ENCODE assay signal across 8 cellular contexts in genomic region chr12:128797119-128798118, GRCh38. TPM values are rescaled to one million over a fixed set of nuclear protein-coding genes. Genes with fewer than 3 reads are reported as not detected.
DNase-seq lines count a peak whose midpoint lies in the region; ATAC-seq, FAIRE-seq and TF ChIP-seq lines count a peak whose summit lies in the region.

No MANE protein-coding gene starts in this region.

- H3K36me3 Mint-ChIP-seq in endodermal cell (ENCODE audit: low read depth), result peaks cover 88% of the 10 kb centered on the region

- H3K36me3 ChIP-seq in endodermal cell (ENCODE audit: control insufficient read depth, insufficient read depth, low read length), result peaks cover 91% of the 10 kb centered on the region
- peaks cover 3 to 5% of the 10 kb centered on the region in 2 donors for H3K36me3 ChIP-seq in prostate gland
- peaks cover 40 to 84% of the 10 kb centered on the region in 2 experiments for H3K36me3 ChIP-seq in HepG2 (replicated peaks in 1 of 2; ENCODE audit: control insufficient read depth in 1 of 2, insufficient read depth in 2 of 2, low read length in 2 of 2)

- TF ChIP-seq POLR2A in prostate gland (IDR thresholded peaks at IDR 0.05) (no peak), HepG2 (IDR thresholded peaks at IDR 0.05; ENCODE audit: insufficient read depth in 1 of 2, low read depth in 2 of 2, low read length in 2 of 2) (no peak)

- H3K27ac Mint-ChIP-seq in endodermal cell, result peak overlapping the region; percentile 84

- WGBS in endodermal cell (ENCODE audit: insufficient coverage in 1 of 2, insufficient read length in 1 of 2), 2 experiments, result 62 to 64% methylated on average over 10 to 20 of the region's 20 CpGs
- WGBS in prostate gland, result 77% methylated on average over 20 of the region's 20 CpGs
- WGBS in HepG2 (ENCODE audit: low lambda C conversion rate), result 90% methylated on average over 17 of the region's 20 CpGs

- FAIRE-seq in HepG2 (lab: Jason Lieb, UNC), result no peak

- peak overlapping the region; percentile 24 for H3K4me3 Mint-ChIP-seq in endodermal cell

- H3K4me1 ChIP-seq in endodermal cell (ENCODE audit: control insufficient read depth, insufficient read depth, low read length) (peaks cover 20% of the 10 kb centered on the region), prostate gland (replicated peaks) (no peaks in the 10 kb centered on the region), HepG2 (ENCODE audit: insufficient read depth, low read length) (no peaks in the 10 kb centered on the region)

- TF ChIP-seq EP300 in HepG2 (IDR thresholded peaks at IDR 0.05; ENCODE audit: low read depth in 2 of 2, low read length in 2 of 2) (no peak), HepG2 (CRISPR knock-in tag; IDR thresholded peaks at IDR 0.05; ENCODE audit: borderline replicate concordance) (no peak)

- peak; percentile 38 for ATAC-seq in GM19452 (IDR thresholded peaks at IDR 0.05; ENCODE audit: unreplicated experiment)
- peak; percentile 36 for ATAC-seq in HG03457 (IDR thresholded peaks at IDR 0.05; ENCODE audit: unreplicated experiment)
- ATAC-seq in HepG2, result no peak

- H3K9me3 ChIP-seq in endodermal cell (ENCODE audit: control insufficient read depth, low read length), result no peaks in the 10 kb centered on the region
- no peaks in the 10 kb centered on the region for H3K9me3 ChIP-seq in prostate gland
- H3K9me3 ChIP-seq in HepG2 (ENCODE audit: low read length), result no peaks in the 10 kb centered on the region

- no peaks in the 10 kb centered on the region for H3K9me3 Mint-ChIP-seq in endodermal cell

- H3K4me1 Mint-ChIP-seq in endodermal cell, result peaks cover 22% of the 10 kb centered on the region

- H4K20me1 ChIP-seq in HepG2 (ENCODE audit: insufficient read depth, low read length), result 0 out of 2 replicates have a peak, but pooled peaks cover 6% of the 10 kb centered on the region

- no peak overlapping the region for H3K4me3 ChIP-seq in AG04449 (ENCODE audit: low read depth, low read length)
- peak overlapping the region; percentile 61 for H3K4me3 ChIP-seq in endodermal cell (ENCODE audit: low read length)
- no peak overlapping the region for H3K4me3 ChIP-seq in prostate gland
- H3K4me3 ChIP-seq in HepG2 (replicated peaks in 1 of 3; ENCODE audit: insufficient read depth in 1 of 3, low read depth in 2 of 3, low read length in 3 of 3), result no peak overlapping the region

- no peak overlapping the region for H2AFZ ChIP-seq in HepG2 (ENCODE audit: low read length)

- TF ChIP-seq RAD21 in HepG2 (CRISPR knock-in tag; IDR thresholded peaks at IDR 0.05), result no peak

- DNase-seq in AG04449 (ENCODE audit: low read depth, low spot score) (peak; percentile 17), endodermal cell (no peak), MV-4-11 (lab: John Stamatoyannopoulos, UW) (no peak), prostate gland (ENCODE audit: low spot score) (no peak), SKM-1 treated with dmso at 0.1 percent for 144 hours (lab: John Stamatoyannopoulos, UW; ENCODE audit: unreplicated experiment) (no peak), HepG2 (ENCODE audit: low spot score) (no peak)

- TF ChIP-seq CTCF in AG04449 (IDR thresholded peaks at IDR 0.05; ENCODE audit: insufficient read depth, low read length, missing control alignments), result no peak
- TF ChIP-seq CTCF in endodermal cell (conservative IDR thresholded peaks at IDR 0.05), result no peak
- TF ChIP-seq CTCF in prostate gland (IDR thresholded peaks at IDR 0.05), result no peak
- no peak for TF ChIP-seq CTCF in HepG2 (CRISPR knock-in tag; IDR thresholded peaks at IDR 0.05)

- CTCF ChIA-PET in AG04449 (lab: Yijun Ruan, JAX), result interaction anchor here (0.9 to 3.9 kb wide), 3 partner anchors 11 to 25 kb away, joined by 3 to 21 read pairs (median 4); no protein-coding TSS in a partner anchor
- CTCF ChIA-PET in HepG2 (lab: Yijun Ruan, JAX; ENCODE audit: low intra/inter-chr PET ratio, low total read pairs), result no interaction called here

- H3K27me3 Mint-ChIP-seq in endodermal cell (ENCODE audit: insufficient read depth), result no peaks in the 10 kb centered on the region

- intact Hi-C loops in prostate gland (cut with DNase I), result loop anchor here (10.0 kb wide), 1 partner anchor 153 kb away; no protein-coding TSS in a partner anchor
- intact Hi-C loops in HepG2 (cut with micrococcal nuclease; ENCODE audit: unreplicated experiment), result no loop called here

- no peak overlapping the region for H3K4me2 ChIP-seq in HepG2 (ENCODE audit: low read depth, low read length)

- POLR2A ChIA-PET in AG04449 (lab: Yijun Ruan, JAX), result interaction anchor here (0.7 to 1.0 kb wide), 2 partner anchors 27 to 1647 kb away, joined by 3 to 4 read pairs; partner anchors contain the start of gene SLC15A4
- POLR2A ChIA-PET in HepG2 (lab: Yijun Ruan, JAX), result no interaction called here

- H3K27ac ChIP-seq in endodermal cell (ENCODE audit: low read depth, low read length), result peak overlapping the region; percentile 5
- H3K27ac ChIP-seq in prostate gland, result no peak overlapping the region
- no peak overlapping the region for H3K27ac ChIP-seq in HepG2 (ENCODE audit: extremely low read length, insufficient read depth, low read length)

- BruUV-seq in HepG2 (replicated peaks; lab: Mats Ljungman, UMichigan), result no TSS peak

- no peaks in the 10 kb centered on the region for H3K27me3 ChIP-seq in endodermal cell (ENCODE audit: control insufficient read depth, insufficient read depth, low read length, poor library complexity, severe bottlenecking)
- no peaks in the 10 kb centered on the region for H3K27me3 ChIP-seq in prostate gland (replicated peaks; ENCODE audit: insufficient read depth)
- H3K27me3 ChIP-seq in HepG2 (ENCODE audit: control insufficient read depth in 1 of 2, insufficient read depth in 2 of 2, low read length in 2 of 2), result no peaks in the 10 kb centered on the region

- in situ Hi-C loops in HepG2 (cut with HindIII; ENCODE audit: extremely low pct_ligation_motif_present, low pct_unique_long_range_greater_than_20kb), result no loop called here

- H3K79me2 ChIP-seq in HepG2 (ENCODE audit: insufficient read depth, low read length), result no peaks in the 10 kb centered on the region

- H3K9ac ChIP-seq in endodermal cell (ENCODE audit: extremely low read depth, low read length, poor library complexity, severe bottlenecking), result peak overlapping the region; percentile 21
- H3K9ac ChIP-seq in HepG2 (ENCODE audit: insufficient read depth, low read depth, low read length), result no peak overlapping the region

RNA-seq across cellular contexts. Expression of gene SLC15A4, which starts 26.3 kb away (rescaled TPM):
- 10 to 100 TPM; 28.2 to 39.5 TPM for total RNA-seq in endodermal cell
- 18.9 TPM for polyA plus RNA-seq in endodermal cell (2013, experiment 1 of 2)
- 21.5 TPM for polyA plus RNA-seq in endodermal cell (2013, experiment 2 of 2)
- 10 to 100 TPM; 33.5 to 51.5 TPM for total RNA-seq in prostate gland
- 8.2 and 17.3 TPM in 2 replicates for total RNA-seq in HepG2 (2016; rRNA removed; fragmentation: Illumina TruSeq; extraction: Trizol)
- 21.9 and 22.2 TPM in 2 replicates for total RNA-seq in HepG2 (2016; cell fraction: cytosol; rRNA removed; fragmentation: Illumina TruSeq; extraction: Trizol; ENCODE audit: low read depth)
- 8.5 and 19.3 TPM in 2 replicates for total RNA-seq in HepG2 (2016; cell fraction: insoluble cytoplasmic fraction; rRNA removed; fragmentation: Illumina TruSeq; extraction: Trizol)
- 11.6 and 11.8 TPM in 2 replicates for total RNA-seq in HepG2 (2016; cell fraction: membrane; rRNA removed; fragmentation: Illumina TruSeq; extraction: Trizol)
- 26.9 and 28.3 TPM in 2 replicates for total RNA-seq in HepG2 (2016; cell fraction: nucleus; rRNA removed; fragmentation: Illumina TruSeq; extraction: Trizol)
- 22.7 and 25.8 TPM in 2 replicates for polyA plus RNA-seq in HepG2 (2011; rRNA removed)
- 15.4 and 23.5 TPM in 2 replicates for polyA plus RNA-seq in HepG2 (2011; cell fraction: cytosol; rRNA removed)
- 21.1 and 23.8 TPM in 2 replicates for polyA plus RNA-seq in HepG2 (2011; cell fraction: nucleus; rRNA removed)
- polyA plus RNA-seq in HepG2 (2012), result 13.2 and 17.3 TPM in 2 replicates
- polyA plus RNA-seq in HepG2 (2016; cell fraction: cytosol; fragmentation: Illumina TruSeq; extraction: Trizol; ENCODE audit: low read depth), result 2.0 and 2.3 TPM in 2 replicates
- 6.8 and 7.6 TPM in 2 replicates for polyA plus RNA-seq in HepG2 (2016; cell fraction: insoluble cytoplasmic fraction; fragmentation: Illumina TruSeq; extraction: Trizol; ENCODE audit: low read depth)
- 3.5 and 4.1 TPM in 2 replicates for polyA plus RNA-seq in HepG2 (2016; cell fraction: membrane; fragmentation: Illumina TruSeq; extraction: Trizol; ENCODE audit: low read depth)
- polyA plus RNA-seq in HepG2 (2016; cell fraction: nucleus; fragmentation: Illumina TruSeq; extraction: Trizol; ENCODE audit: insufficient read depth, low read depth), result 28.4 and 32.6 TPM in 2 replicates
- 47.4 and 97.4 TPM in 2 replicates for polyA minus RNA-seq in HepG2 (2011; rRNA and poly(A)+ RNA removed; ENCODE audit: low replicate concordance)
- polyA minus RNA-seq in HepG2 (2011; cell fraction: cytosol; rRNA and poly(A)+ RNA removed), result 23.1 and 28.7 TPM in 2 replicates
- 45.4 and 58.3 TPM in 2 replicates for polyA minus RNA-seq in HepG2 (2011; cell fraction: nucleus; rRNA and poly(A)+ RNA removed)

RNA-seq across cellular contexts. Expression of gene GLT1D1, which starts 55.9 kb away (rescaled TPM):
- total RNA-seq in endodermal cell, result 10 to 100 TPM; 23.8 to 25.4 TPM
- 7.3 TPM for polyA plus RNA-seq in endodermal cell (2013, experiment 1 of 2)
- polyA plus RNA-seq in endodermal cell (2013, experiment 2 of 2), result 7.9 TPM
- 1 to 10 TPM in 1 of 2 donors, not detected in 1; 1.9 TPM for total RNA-seq in prostate gland
- total RNA-seq in HepG2 (2016; rRNA removed; fragmentation: Illumina TruSeq; extraction: Trizol), result 0.09 TPM in 1 of 2 replicates, not detected in the other
- total RNA-seq in HepG2 (2016; cell fraction: cytosol; rRNA removed; fragmentation: Illumina TruSeq; extraction: Trizol; ENCODE audit: low read depth), result not detected in 2 replicates
- total RNA-seq in HepG2 (2016; cell fraction: insoluble cytoplasmic fraction; rRNA removed; fragmentation: Illumina TruSeq; extraction: Trizol), result not detected in 2 replicates
- not detected in 2 replicates for total RNA-seq in HepG2 (2016; cell fraction: membrane; rRNA removed; fragmentation: Illumina TruSeq; extraction: Trizol)
- total RNA-seq in HepG2 (2016; cell fraction: nucleus; rRNA removed; fragmentation: Illumina TruSeq; extraction: Trizol), result not detected in 2 replicates
- 0.17 and 0.24 TPM in 2 replicates for polyA plus RNA-seq in HepG2 (2011; rRNA removed)
- polyA plus RNA-seq in HepG2 (2011; cell fraction: cytosol; rRNA removed), result 0.12 and 0.24 TPM in 2 replicates
- 0.10 TPM in 1 of 2 replicates, not detected in the other for polyA plus RNA-seq in HepG2 (2011; cell fraction: nucleus; rRNA removed)
- polyA plus RNA-seq in HepG2 (2012), result 0.20 and 0.48 TPM in 2 replicates
- polyA plus RNA-seq in HepG2 (2016; cell fraction: cytosol; fragmentation: Illumina TruSeq; extraction: Trizol; ENCODE audit: low read depth), result 0.06 TPM in 1 of 2 replicates, not detected in the other
- polyA plus RNA-seq in HepG2 (2016; cell fraction: insoluble cytoplasmic fraction; fragmentation: Illumina TruSeq; extraction: Trizol; ENCODE audit: low read depth), result 0.11 TPM in 1 of 2 replicates, not detected in the other
- polyA plus RNA-seq in HepG2 (2016; cell fraction: membrane; fragmentation: Illumina TruSeq; extraction: Trizol; ENCODE audit: low read depth), result 0.06 and 0.15 TPM in 2 replicates
- polyA plus RNA-seq in HepG2 (2016; cell fraction: nucleus; fragmentation: Illumina TruSeq; extraction: Trizol; ENCODE audit: insufficient read depth, low read depth), result not detected in 2 replicates
- 0.04 and 0.07 TPM in 2 replicates for polyA minus RNA-seq in HepG2 (2011; rRNA and poly(A)+ RNA removed; ENCODE audit: low replicate concordance)
- not detected in 2 replicates for polyA minus RNA-seq in HepG2 (2011; cell fraction: cytosol; rRNA and poly(A)+ RNA removed)
- 0.12 TPM in 1 of 2 replicates, not detected in the other for polyA minus RNA-seq in HepG2 (2011; cell fraction: nucleus; rRNA and poly(A)+ RNA removed)

Comparison
In these comparisons a context has a peak if more than half of its experiments do, and no peak if none do; other contexts are left out.
1. RNA of gene GLT1D1, which starts 55.9 kb away (total RNA-seq): 23.8 to 25.4 TPM in endodermal cell; 1.9 TPM in prostate gland and 0.09 TPM in HepG2; every median in the first group is over 4 times any median in the second.